Comparison of ENCODE assay signal across 19 cellular contexts in genomic region chr20:57408131-57408530, GRCh38. TPM values are rescaled to one million over a fixed set of nuclear protein-coding genes. Genes with fewer than 3 reads are reported as not detected.
DNase-seq lines count a peak whose midpoint lies in the region; ATAC-seq, FAIRE-seq and TF ChIP-seq lines count a peak whose summit lies in the region.
"Had no signal": no experiment of that assay in that cellular context is flagged by ENCODE, and none has a peak within 500 bp of the region (broad histone marks: within the 10 kb centered on the region; RNA-seq: fewer than 3 reads in every experiment).

No MANE protein-coding gene starts in this region.

- TF ChIP-seq CTCF in right atrium auricular region (IDR thresholded peaks at IDR 0.05) (no peak), thoracic aorta (IDR thresholded peaks at IDR 0.05) (no peak), D721Med (IDR thresholded peaks at IDR 0.05; ENCODE audit: insufficient read depth, missing control alignments) (no peak)

- no peak for FAIRE-seq in D721Med (lab: Jason Lieb, UNC)
- FAIRE-seq: A549, HepG2, keratinocyte had no signal

- H3K9me3 Mint-ChIP-seq in activated T-cell treated with anti-CD3 and anti-CD28 coated beads, Interleukin-2, amount 50 U/mL, for 24 hours = no peaks in the 10 kb centered on the region
- H3K9me3 Mint-ChIP-seq in activated T-cell treated with anti-CD3 and anti-CD28 coated beads, Interleukin-2, amount 50 U/mL, for 4 hours = no peaks in the 10 kb centered on the region
- H3K9me3 Mint-ChIP-seq: activated naive CD4-positive, alpha-beta T cell treated with anti-CD3 and anti-CD28 coated beads, Interleukin-2, amount 10 ng/mL, durations not matched to agents 7 days and 5 days; brain had no signal

- H3K27ac ChIP-seq in right atrium auricular region (peak overlapping the region; percentile 75 to 76), thoracic aorta (peak overlapping the region; percentile 76 to 84)
- H3K27ac ChIP-seq: A549 had no signal

- H3K4me3 ChIP-seq in right atrium auricular region (no peak overlapping the region), thoracic aorta (no peak overlapping the region)
- H3K4me3 ChIP-seq: A549, dorsolateral prefrontal cortex, heart right ventricle had no signal

- H3K4me1 ChIP-seq in right atrium auricular region (peaks cover 0 to 77% of the 10 kb centered on the region in 2 donors), thoracic aorta (ENCODE audit: control insufficient read depth in 1 of 2, low read depth in 2 of 2) (peaks cover 11 to 23% of the 10 kb centered on the region in 2 donors)
- H3K4me1 ChIP-seq: A549 had no signal

- no peaks in the 10 kb centered on the region for H3K27me3 ChIP-seq in right atrium auricular region
- H3K27me3 ChIP-seq in thoracic aorta (replicated peaks; ENCODE audit: insufficient read depth) = no peaks in the 10 kb centered on the region
- H3K27me3 ChIP-seq: dorsolateral prefrontal cortex, heart right ventricle had no signal

- no peak overlapping the region for H3K4me3 Mint-ChIP-seq in activated T-cell treated with anti-CD3 and anti-CD28 coated beads, Interleukin-2, amount 50 U/mL, for 24 hours
- no peak overlapping the region for H3K4me3 Mint-ChIP-seq in activated T-cell treated with anti-CD3 and anti-CD28 coated beads, Interleukin-2, amount 50 U/mL, for 4 hours
- H3K4me3 Mint-ChIP-seq: activated CD4-positive, alpha-beta T cell treated with anti-CD3 and anti-CD28 coated beads for 36 hours; activated naive CD4-positive, alpha-beta T cell treated with anti-CD3 and anti-CD28 coated beads, Interleukin-2, amount 10 ng/mL, durations not matched to agents 7 days and 5 days; brain; CD14-positive monocyte had no signal

- DNase-seq in activated T-cell treated with anti-CD3 and anti-CD28 coated beads, Interleukin-2, amount 50 U/mL, for 24 hours = no peak
- no peak for DNase-seq in activated T-cell treated with anti-CD3 and anti-CD28 coated beads, Interleukin-2, amount 50 U/mL, for 4 hours
- peak; percentile 95 for DNase-seq in NCI-H526 treated with DMSO at 0.1 percent for 48 hours (lab: John Stamatoyannopoulos, UW)
- DNase-seq in right atrium auricular region (ENCODE audit: low spot score) = no peak
- DNase-seq in thoracic aorta (ENCODE audit: low spot score) = no peak
- no peak for DNase-seq in NCI-H1092 (lab: John Stamatoyannopoulos, UW)
- no peak for DNase-seq in stimulated activated naive CD8-positive, alpha-beta T cell treated with anti-CD3 and anti-CD28 coated beads, Interleukin-15, Interleukin-2, amounts not matched to agents 100 U/mL and 50 U/mL, for 24 hours
- DNase-seq in D721Med (ENCODE audit: insufficient read length, low spot score) = no peak
- DNase-seq: activated CD4-positive, alpha-beta T cell treated with anti-CD3 and anti-CD28 coated beads for 36 hours; activated naive CD4-positive, alpha-beta T cell treated with anti-CD3 and anti-CD28 coated beads, Interleukin-2, amount 10 ng/mL, durations not matched to agents 7 days and 5 days; dorsolateral prefrontal cortex; NCI-H1105 treated with DMSO at 0.1 percent for 48 hours; NCI-H446 treated with DMSO at 0.1 percent for 48 hours had no signal

- H3K36me3 Mint-ChIP-seq in activated T-cell treated with anti-CD3 and anti-CD28 coated beads, Interleukin-2, amount 50 U/mL, for 24 hours (ENCODE audit: low read depth) = peaks cover 76% of the 10 kb centered on the region
- H3K36me3 Mint-ChIP-seq in activated T-cell treated with anti-CD3 and anti-CD28 coated beads, Interleukin-2, amount 50 U/mL, for 4 hours (ENCODE audit: insufficient read depth) = peaks cover 9% of the 10 kb centered on the region

- H3K36me3 ChIP-seq in right atrium auricular region (peaks cover 57% of the 10 kb centered on the region), thoracic aorta (peaks cover 23% of the 10 kb centered on the region)

- H3K27me3 Mint-ChIP-seq in activated T-cell treated with anti-CD3 and anti-CD28 coated beads, Interleukin-2, amount 50 U/mL, for 24 hours = no peaks in the 10 kb centered on the region
- H3K27me3 Mint-ChIP-seq in activated T-cell treated with anti-CD3 and anti-CD28 coated beads, Interleukin-2, amount 50 U/mL, for 4 hours (ENCODE audit: low read depth) = no peaks in the 10 kb centered on the region
- H3K27me3 Mint-ChIP-seq: activated CD4-positive, alpha-beta T cell treated with anti-CD3 and anti-CD28 coated beads for 36 hours; brain had no signal

- H3K4me1 Mint-ChIP-seq in activated T-cell treated with anti-CD3 and anti-CD28 coated beads, Interleukin-2, amount 50 U/mL, for 24 hours (ENCODE audit: low read depth) = peaks cover 24% of the 10 kb centered on the region
- H3K4me1 Mint-ChIP-seq in activated T-cell treated with anti-CD3 and anti-CD28 coated beads, Interleukin-2, amount 50 U/mL, for 4 hours (ENCODE audit: low read depth) = peaks cover 20% of the 10 kb centered on the region

- no peaks in the 10 kb centered on the region for H3K9me3 ChIP-seq in right atrium auricular region
- no peaks in the 10 kb centered on the region for H3K9me3 ChIP-seq in thoracic aorta
- H3K9me3 ChIP-seq: A549, heart right ventricle had no signal

- ATAC-seq in activated T-cell treated with anti-CD3 and anti-CD28 coated beads, Interleukin-2, amount 50 U/mL, for 4 hours = no peak
- no peak for ATAC-seq in thoracic aorta (ENCODE audit: insufficient number of reproducible peaks, low FRiP score, low read depth)
- ATAC-seq in stimulated activated naive CD8-positive, alpha-beta T cell treated with anti-CD3 and anti-CD28 coated beads, Interleukin-15, Interleukin-2, amounts not matched to agents 100 U/mL and 50 U/mL, for 24 hours = no peak
- ATAC-seq: A549; activated CD4-positive, alpha-beta T cell treated with anti-CD3 and anti-CD28 coated beads for 36 hours; HepG2 had no signal

- peak overlapping the region; percentile 44 for H3K27ac Mint-ChIP-seq in activated T-cell treated with anti-CD3 and anti-CD28 coated beads, Interleukin-2, amount 50 U/mL, for 24 hours
- H3K27ac Mint-ChIP-seq: activated CD4-positive, alpha-beta T cell treated with anti-CD3 and anti-CD28 coated beads for 36 hours; activated naive CD4-positive, alpha-beta T cell treated with anti-CD3 and anti-CD28 coated beads, Interleukin-2, amount 10 ng/mL, durations not matched to agents 7 days and 5 days; brain had no signal

RNA-seq across cellular contexts. Expression of gene RBM38, which starts 16.9 kb away (rescaled TPM):
- total RNA-seq in activated T-cell treated with anti-CD3 and anti-CD28 coated beads, Interleukin-2, amount 50 U/mL, for 4 hours = 100 to 1,000 TPM; 123 to 172 (median 129) TPM
- 100 to 1,000 TPM; 127 to 151 TPM for total RNA-seq in right atrium auricular region
- 10 to 100 TPM in 1 of 2 donors, 1 to 10 TPM in 1; 9.6 to 24.8 TPM for total RNA-seq in thoracic aorta

RNA-seq across cellular contexts. Expression of gene RAE1, which starts 57.1 kb away (rescaled TPM):
- total RNA-seq in activated T-cell treated with anti-CD3 and anti-CD28 coated beads, Interleukin-2, amount 50 U/mL, for 4 hours = 10 to 100 TPM; 64.7 to 73.8 (median 68.5) TPM
- total RNA-seq in right atrium auricular region (10 to 100 TPM; 11.6 to 11.8 TPM), thoracic aorta (10 to 100 TPM; 15.0 to 20.4 TPM)

Comparison
In these comparisons a context has a peak if more than half of its experiments do, and no peak if none do; other contexts are left out.
1. RNA of gene RBM38, which starts 16.9 kb away (total RNA-seq): 127 to 151 TPM in right atrium auricular region and 123 to 172 TPM in activated T-cell treated with anti-CD3 and anti-CD28 coated beads, Interleukin-2, amount 50 U/mL, for 4 hours; 9.6 to 24.8 TPM in thoracic aorta; every median in the first group is over 4 times any median in the second.